In the genomic region with DNA sequence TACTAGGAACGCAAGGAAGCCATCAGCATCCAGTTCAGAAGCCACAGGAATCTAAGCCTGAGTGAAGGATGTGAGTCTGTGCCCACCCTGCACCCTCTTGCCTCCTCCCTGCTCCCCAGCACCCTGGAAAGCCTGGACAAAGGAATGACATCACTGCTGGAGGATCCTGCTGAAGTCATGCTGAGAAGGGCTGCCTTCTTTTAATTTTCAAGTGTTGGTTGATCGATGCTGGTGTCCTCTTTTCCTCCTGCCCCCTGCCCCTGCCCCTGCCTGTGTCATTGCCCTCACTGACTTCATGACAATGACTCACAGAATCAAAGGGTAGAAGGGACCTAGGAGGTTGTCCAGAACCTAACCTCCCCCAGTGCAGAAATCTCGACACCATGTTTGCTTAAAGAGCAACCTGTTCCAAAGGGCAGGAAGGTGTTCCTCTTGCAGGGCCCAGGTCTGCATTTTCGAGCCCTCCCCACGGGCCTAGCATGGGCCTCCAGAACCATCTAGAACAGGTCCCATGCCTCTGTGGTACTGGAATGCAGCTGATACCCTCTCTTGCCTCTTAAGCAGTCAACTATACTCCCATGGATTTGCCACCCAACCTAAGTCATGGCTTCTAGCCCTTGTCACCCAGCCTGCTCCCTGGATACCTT, we compare ENCODE assay signal across 1 cellular context.
TF ChIP-seq lines count a peak whose summit lies in the region.

No MANE protein-coding gene starts in this region.

TF ChIP-seq in HepG2, 621 proteins besides CTCF, POLR2A, EP300 and RAD21 (continued from another document and continues in another):
- TF ChIP-seq, protein P1, sequence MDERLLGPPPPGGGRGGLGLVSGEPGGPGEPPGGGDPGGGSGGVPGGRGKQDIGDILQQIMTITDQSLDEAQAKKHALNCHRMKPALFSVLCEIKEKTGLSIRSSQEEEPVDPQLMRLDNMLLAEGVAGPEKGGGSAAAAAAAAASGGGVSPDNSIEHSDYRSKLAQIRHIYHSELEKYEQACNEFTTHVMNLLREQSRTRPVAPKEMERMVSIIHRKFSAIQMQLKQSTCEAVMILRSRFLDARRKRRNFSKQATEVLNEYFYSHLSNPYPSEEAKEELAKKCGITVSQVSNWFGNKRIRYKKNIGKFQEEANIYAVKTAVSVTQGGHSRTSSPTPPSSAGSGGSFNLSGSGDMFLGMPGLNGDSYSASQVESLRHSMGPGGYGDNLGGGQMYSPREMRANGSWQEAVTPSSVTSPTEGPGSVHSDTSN (CRISPR knock-in tag; IDR thresholded peaks at IDR 0.05) = no peak
- TF ChIP-seq ZSCAN25 (CRISPR knock-in tag; IDR thresholded peaks at IDR 0.05) (peak; percentile 62; the same call in 1 of the 2 replicates), HOXA3 (CRISPR knock-in tag; IDR thresholded peaks at IDR 0.05) (peak; percentile 67), MAF1 (CRISPR knock-in tag; IDR thresholded peaks at IDR 0.05; ENCODE audit: borderline replicate concordance) (no peak), ZNF746 (CRISPR knock-in tag; IDR thresholded peaks at IDR 0.05) (peak; percentile 88; the same call in 1 of the 2 replicates), ATM (IDR thresholded peaks at IDR 0.05; ENCODE audit: borderline replicate concordance) (no peak), ZNF841 (CRISPR knock-in tag; IDR thresholded peaks at IDR 0.05; ENCODE audit: borderline replicate concordance) (no peak), MEIS2 (CRISPR knock-in tag; IDR thresholded peaks at IDR 0.05) (no peak; the same call in 1 of the 2 replicates), ZFYVE20 (CRISPR knock-in tag; IDR thresholded peaks at IDR 0.05; ENCODE audit: borderline replicate concordance, low read depth) (no peak), NAIF1 (CRISPR knock-in tag; IDR thresholded peaks at IDR 0.05; ENCODE audit: borderline replicate concordance) (no peak), NR2F1 (CRISPR knock-in tag; IDR thresholded peaks at IDR 0.05) (peak in 1 of 2 experiments; percentile 60; a peak in 2 of 4 replicates), SOX6 (IDR thresholded peaks at IDR 0.05) (no peak), SOX6 (CRISPR knock-in tag; IDR thresholded peaks at IDR 0.05) (peak; percentile 89), SP2 (CRISPR knock-in tag; IDR thresholded peaks at IDR 0.05) (no peak), SOX13 (IDR thresholded peaks at IDR 0.05) (peak; percentile 33; the same call in 1 of the 2 replicates), SOX13 (CRISPR knock-in tag; conservative IDR thresholded peaks at IDR 0.05 in 1 of 2, IDR thresholded peaks at IDR 0.05 in 1 of 2) (peak in 1 of 2 experiments; percentile 55; a peak in 1 of 4 replicates), CEBPG (CRISPR knock-in tag; IDR thresholded peaks at IDR 0.05) (peak; percentile 19; the same call in 1 of the 2 replicates), MEIS1 (CRISPR knock-in tag; IDR thresholded peaks at IDR 0.05; ENCODE audit: borderline replicate concordance) (peak; percentile 64; the same call in 1 of the 2 replicates), HNF4A (CRISPR knock-in tag; IDR thresholded peaks at IDR 0.05) (peak; percentile 84), POLR2AphosphoS2 (IDR thresholded peaks at IDR 0.05; ENCODE audit: low read depth, low read length) (no peak), MYC (CRISPR knock-in tag; IDR thresholded peaks at IDR 0.05; ENCODE audit: borderline replicate concordance) (no peak; the same call in 1 of the 2 replicates), PHF21A (CRISPR knock-in tag; IDR thresholded peaks at IDR 0.05) (peak; percentile 54; the same call in 1 of the 2 replicates), RAD51 (IDR thresholded peaks at IDR 0.05; ENCODE audit: borderline replicate concordance) (no peak), ZNF138 (CRISPR knock-in tag; IDR thresholded peaks at IDR 0.05; ENCODE audit: low read depth) (no peak), FOSL2 (CRISPR knock-in tag; IDR thresholded peaks at IDR 0.05) (peak; percentile 92), KDM1A (CRISPR knock-in tag; IDR thresholded peaks at IDR 0.05) (peak; percentile 67; the same call in 1 of the 2 replicates), SMAD1 (CRISPR knock-in tag; IDR thresholded peaks at IDR 0.05; ENCODE audit: borderline replicate concordance, low read depth) (no peak), ZNF619 (CRISPR knock-in tag; IDR thresholded peaks at IDR 0.05) (no peak), POLR2G (IDR thresholded peaks at IDR 0.05; ENCODE audit: low read depth, low read length) (peak; percentile 29), ZNF792 (CRISPR knock-in tag; IDR thresholded peaks at IDR 0.05) (peak; percentile 11; the same call in 1 of the 2 replicates), ETV5 (CRISPR knock-in tag; IDR thresholded peaks at IDR 0.05; ENCODE audit: borderline replicate concordance) (peak; percentile 44; the same call in 1 of the 2 replicates), ZMYM3 (CRISPR knock-in tag; IDR thresholded peaks at IDR 0.05) (peak; percentile 58; the same call in 1 of the 2 replicates), ZNF709 (CRISPR knock-in tag; IDR thresholded peaks at IDR 0.05) (no peak), STAT5B (CRISPR knock-in tag; IDR thresholded peaks at IDR 0.05) (no peak), BRCA1 (CRISPR knock-in tag; IDR thresholded peaks at IDR 0.05) (no peak), ESRRA (CRISPR knock-in tag; IDR thresholded peaks at IDR 0.05; ENCODE audit: low read depth) (0 out of 2 replicates have a peak, but pooled peaks have one; percentile 45), ZNF543 (CRISPR knock-in tag; IDR thresholded peaks at IDR 0.05) (no peak), ELF4 (CRISPR knock-in tag; IDR thresholded peaks at IDR 0.05; ENCODE audit: borderline replicate concordance) (no peak), SALL2 (CRISPR knock-in tag; IDR thresholded peaks at IDR 0.05) (no peak), THAP11 (CRISPR knock-in tag; IDR thresholded peaks at IDR 0.05) (no peak; the same call in none of the 2 replicates), SOX5 (CRISPR knock-in tag; IDR thresholded peaks at IDR 0.05; ENCODE audit: borderline replicate concordance) (peak; percentile 47; the same call in 1 of the 2 replicates)
- TF ChIP-seq, protein P2, sequence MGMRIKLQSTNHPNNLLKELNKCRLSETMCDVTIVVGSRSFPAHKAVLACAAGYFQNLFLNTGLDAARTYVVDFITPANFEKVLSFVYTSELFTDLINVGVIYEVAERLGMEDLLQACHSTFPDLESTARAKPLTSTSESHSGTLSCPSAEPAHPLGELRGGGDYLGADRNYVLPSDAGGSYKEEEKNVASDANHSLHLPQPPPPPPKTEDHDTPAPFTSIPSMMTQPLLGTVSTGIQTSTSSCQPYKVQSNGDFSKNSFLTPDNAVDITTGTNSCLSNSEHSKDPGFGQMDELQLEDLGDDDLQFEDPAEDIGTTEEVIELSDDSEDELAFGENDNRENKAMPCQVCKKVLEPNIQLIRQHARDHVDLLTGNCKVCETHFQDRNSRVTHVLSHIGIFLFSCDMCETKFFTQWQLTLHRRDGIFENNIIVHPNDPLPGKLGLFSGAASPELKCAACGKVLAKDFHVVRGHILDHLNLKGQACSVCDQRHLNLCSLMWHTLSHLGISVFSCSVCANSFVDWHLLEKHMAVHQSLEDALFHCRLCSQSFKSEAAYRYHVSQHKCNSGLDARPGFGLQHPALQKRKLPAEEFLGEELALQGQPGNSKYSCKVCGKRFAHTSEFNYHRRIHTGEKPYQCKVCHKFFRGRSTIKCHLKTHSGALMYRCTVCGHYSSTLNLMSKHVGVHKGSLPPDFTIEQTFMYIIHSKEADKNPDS (CRISPR knock-in tag; IDR thresholded peaks at IDR 0.05) = no peak
- TF ChIP-seq, protein P3, sequence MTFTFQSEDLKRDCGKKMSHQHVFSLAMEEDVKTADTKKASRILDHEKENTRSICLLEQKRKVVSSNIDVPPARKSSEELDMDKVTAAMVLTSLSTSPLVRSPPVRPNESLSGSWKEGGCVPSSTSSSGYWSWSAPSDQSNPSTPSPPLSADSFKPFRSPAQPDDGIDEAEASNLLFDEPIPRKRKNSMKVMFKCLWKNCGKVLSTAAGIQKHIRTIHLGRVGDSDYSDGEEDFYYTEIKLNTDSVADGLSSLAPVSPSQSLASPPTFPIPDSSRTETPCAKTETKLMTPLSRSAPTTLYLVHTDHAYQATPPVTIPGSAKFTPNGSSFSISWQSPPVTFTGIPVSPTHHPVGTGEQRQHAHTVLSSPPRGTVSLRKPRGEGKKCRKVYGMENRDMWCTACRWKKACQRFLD (CRISPR knock-in tag; IDR thresholded peaks at IDR 0.05; ENCODE audit: borderline replicate concordance) = no peak
- TF ChIP-seq, protein P4, sequence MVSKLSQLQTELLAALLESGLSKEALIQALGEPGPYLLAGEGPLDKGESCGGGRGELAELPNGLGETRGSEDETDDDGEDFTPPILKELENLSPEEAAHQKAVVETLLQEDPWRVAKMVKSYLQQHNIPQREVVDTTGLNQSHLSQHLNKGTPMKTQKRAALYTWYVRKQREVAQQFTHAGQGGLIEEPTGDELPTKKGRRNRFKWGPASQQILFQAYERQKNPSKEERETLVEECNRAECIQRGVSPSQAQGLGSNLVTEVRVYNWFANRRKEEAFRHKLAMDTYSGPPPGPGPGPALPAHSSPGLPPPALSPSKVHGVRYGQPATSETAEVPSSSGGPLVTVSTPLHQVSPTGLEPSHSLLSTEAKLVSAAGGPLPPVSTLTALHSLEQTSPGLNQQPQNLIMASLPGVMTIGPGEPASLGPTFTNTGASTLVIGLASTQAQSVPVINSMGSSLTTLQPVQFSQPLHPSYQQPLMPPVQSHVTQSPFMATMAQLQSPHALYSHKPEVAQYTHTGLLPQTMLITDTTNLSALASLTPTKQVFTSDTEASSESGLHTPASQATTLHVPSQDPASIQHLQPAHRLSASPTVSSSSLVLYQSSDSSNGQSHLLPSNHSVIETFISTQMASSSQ (IDR thresholded peaks at IDR 0.05; ENCODE audit: low read depth) = no peak; the same call in 1 of the 2 replicates
- TF ChIP-seq, protein P4 (CRISPR knock-in tag; IDR thresholded peaks at IDR 0.05; ENCODE audit: borderline replicate concordance) = no peak; the same call in 1 of the 2 replicates
- TF ChIP-seq, protein P5, sequence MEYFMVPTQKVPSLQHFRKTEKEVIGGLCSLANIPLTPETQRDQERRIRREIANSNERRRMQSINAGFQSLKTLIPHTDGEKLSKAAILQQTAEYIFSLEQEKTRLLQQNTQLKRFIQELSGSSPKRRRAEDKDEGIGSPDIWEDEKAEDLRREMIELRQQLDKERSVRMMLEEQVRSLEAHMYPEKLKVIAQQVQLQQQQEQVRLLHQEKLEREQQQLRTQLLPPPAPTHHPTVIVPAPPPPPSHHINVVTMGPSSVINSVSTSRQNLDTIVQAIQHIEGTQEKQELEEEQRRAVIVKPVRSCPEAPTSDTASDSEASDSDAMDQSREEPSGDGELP (IDR thresholded peaks at IDR 0.05; ENCODE audit: borderline replicate concordance, low read depth) = peak; percentile 25; the same call in 1 of the 2 replicates
- TF ChIP-seq, protein P6, sequence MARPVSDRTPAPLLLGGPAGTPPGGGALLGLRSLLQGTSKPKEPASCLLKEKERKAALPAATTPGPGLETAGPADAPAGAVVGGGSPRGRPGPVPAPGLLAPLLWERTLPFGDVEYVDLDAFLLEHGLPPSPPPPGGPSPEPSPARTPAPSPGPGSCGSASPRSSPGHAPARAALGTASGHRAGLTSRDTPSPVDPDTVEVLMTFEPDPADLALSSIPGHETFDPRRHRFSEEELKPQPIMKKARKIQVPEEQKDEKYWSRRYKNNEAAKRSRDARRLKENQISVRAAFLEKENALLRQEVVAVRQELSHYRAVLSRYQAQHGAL (CRISPR knock-in tag; IDR thresholded peaks at IDR 0.05; ENCODE audit: not compliant biosample characterization) = no peak
- TF ChIP-seq, protein P7, sequence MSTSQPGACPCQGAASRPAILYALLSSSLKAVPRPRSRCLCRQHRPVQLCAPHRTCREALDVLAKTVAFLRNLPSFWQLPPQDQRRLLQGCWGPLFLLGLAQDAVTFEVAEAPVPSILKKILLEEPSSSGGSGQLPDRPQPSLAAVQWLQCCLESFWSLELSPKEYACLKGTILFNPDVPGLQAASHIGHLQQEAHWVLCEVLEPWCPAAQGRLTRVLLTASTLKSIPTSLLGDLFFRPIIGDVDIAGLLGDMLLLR (CRISPR knock-in tag; IDR thresholded peaks at IDR 0.05) = peak; percentile 62; the same call in 1 of the 2 replicates
- TF ChIP-seq, protein P8, sequence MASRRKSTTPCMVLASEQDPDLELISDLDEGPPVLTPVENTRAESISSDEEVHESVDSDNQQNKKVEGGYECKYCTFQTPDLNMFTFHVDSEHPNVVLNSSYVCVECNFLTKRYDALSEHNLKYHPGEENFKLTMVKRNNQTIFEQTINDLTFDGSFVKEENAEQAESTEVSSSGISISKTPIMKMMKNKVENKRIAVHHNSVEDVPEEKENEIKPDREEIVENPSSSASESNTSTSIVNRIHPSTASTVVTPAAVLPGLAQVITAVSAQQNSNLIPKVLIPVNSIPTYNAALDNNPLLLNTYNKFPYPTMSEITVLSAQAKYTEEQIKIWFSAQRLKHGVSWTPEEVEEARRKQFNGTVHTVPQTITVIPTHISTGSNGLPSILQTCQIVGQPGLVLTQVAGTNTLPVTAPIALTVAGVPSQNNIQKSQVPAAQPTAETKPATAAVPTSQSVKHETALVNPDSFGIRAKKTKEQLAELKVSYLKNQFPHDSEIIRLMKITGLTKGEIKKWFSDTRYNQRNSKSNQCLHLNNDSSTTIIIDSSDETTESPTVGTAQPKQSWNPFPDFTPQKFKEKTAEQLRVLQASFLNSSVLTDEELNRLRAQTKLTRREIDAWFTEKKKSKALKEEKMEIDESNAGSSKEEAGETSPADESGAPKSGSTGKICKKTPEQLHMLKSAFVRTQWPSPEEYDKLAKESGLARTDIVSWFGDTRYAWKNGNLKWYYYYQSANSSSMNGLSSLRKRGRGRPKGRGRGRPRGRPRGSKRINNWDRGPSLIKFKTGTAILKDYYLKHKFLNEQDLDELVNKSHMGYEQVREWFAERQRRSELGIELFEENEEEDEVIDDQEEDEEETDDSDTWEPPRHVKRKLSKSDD (CRISPR knock-in tag; IDR thresholded peaks at IDR 0.05; ENCODE audit: low read depth) = peak; percentile 74; the same call in 1 of the 2 replicates
